In the genomic region with DNA sequence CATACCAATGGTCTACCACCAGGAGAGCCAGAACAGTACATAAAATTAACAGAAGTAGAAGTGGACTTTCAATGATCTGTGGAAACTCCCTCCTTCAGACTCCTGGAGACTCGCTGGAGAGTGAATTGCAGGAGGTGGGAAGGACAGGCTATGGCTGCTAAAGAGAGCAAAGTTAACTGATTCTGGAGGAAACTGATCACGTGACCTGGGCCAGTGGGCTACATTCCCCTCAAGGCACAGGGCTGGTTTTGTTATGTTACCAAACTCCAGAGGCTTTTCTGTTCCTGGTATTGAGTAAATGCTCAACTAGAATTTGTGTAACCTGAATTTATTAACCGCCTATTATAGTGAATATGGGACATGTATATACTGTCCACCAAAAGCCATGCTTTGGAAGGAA, we compare ENCODE assay signal across 2 cellular contexts.
A peak's percentile ranks its signal among the peaks of the same experiment; 100 is the strongest.
TF ChIP-seq lines count a peak whose summit lies in the region.

No MANE protein-coding gene starts in this region.

TF ChIP-seq in HepG2, 621 proteins besides CTCF, POLR2A, EP300 and RAD21:
- peak; percentile 74; the same call in 1 of the 2 replicates for TF ChIP-seq RAD51 (IDR thresholded peaks at IDR 0.05; ENCODE audit: borderline replicate concordance)
- no peak for TF ChIP-seq SSRP1 (CRISPR knock-in tag; IDR thresholded peaks at IDR 0.05)
- TF ChIP-seq, protein P1, sequence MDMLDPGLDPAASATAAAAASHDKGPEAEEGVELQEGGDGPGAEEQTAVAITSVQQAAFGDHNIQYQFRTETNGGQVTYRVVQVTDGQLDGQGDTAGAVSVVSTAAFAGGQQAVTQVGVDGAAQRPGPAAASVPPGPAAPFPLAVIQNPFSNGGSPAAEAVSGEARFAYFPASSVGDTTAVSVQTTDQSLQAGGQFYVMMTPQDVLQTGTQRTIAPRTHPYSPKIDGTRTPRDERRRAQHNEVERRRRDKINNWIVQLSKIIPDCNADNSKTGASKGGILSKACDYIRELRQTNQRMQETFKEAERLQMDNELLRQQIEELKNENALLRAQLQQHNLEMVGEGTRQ (IDR thresholded peaks at IDR 0.05; ENCODE audit: low read depth, low read length) = peak; percentile 68; the same call in 1 of the 2 replicates
- TF ChIP-seq, protein P1 (CRISPR knock-in tag; IDR thresholded peaks at IDR 0.05; ENCODE audit: borderline replicate concordance) = no peak
- TF ChIP-seq, protein P2, sequence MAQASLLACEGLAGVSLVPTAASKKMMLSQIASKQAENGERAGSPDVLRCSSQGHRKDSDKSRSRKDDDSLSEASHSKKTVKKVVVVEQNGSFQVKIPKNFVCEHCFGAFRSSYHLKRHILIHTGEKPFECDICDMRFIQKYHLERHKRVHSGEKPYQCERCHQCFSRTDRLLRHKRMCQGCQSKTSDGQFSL (CRISPR knock-in tag; IDR thresholded peaks at IDR 0.05) = no peak
- TF ChIP-seq, protein P3, sequence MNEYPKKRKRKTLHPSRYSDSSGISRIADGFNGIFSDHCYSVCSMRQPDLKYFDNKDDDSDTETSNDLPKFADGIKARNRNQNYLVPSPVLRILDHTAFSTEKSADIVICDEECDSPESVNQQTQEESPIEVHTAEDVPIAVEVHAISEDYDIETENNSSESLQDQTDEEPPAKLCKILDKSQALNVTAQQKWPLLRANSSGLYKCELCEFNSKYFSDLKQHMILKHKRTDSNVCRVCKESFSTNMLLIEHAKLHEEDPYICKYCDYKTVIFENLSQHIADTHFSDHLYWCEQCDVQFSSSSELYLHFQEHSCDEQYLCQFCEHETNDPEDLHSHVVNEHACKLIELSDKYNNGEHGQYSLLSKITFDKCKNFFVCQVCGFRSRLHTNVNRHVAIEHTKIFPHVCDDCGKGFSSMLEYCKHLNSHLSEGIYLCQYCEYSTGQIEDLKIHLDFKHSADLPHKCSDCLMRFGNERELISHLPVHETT (CRISPR knock-in tag; conservative IDR thresholded peaks at IDR 0.05) = no peak
- no peak for TF ChIP-seq YEATS2 (CRISPR knock-in tag; IDR thresholded peaks at IDR 0.05; ENCODE audit: borderline replicate concordance)
- TF ChIP-seq GPN1 (CRISPR knock-in tag; IDR thresholded peaks at IDR 0.05; ENCODE audit: borderline replicate concordance) = no peak
- no peak for TF ChIP-seq YEATS4 (CRISPR knock-in tag; IDR thresholded peaks at IDR 0.05; ENCODE audit: borderline replicate concordance)

TF ChIP-seq in K562, 482 proteins besides CTCF, POLR2A, EP300 and RAD21:
- TF ChIP-seq CBFA2T2 (conservative IDR thresholded peaks at IDR 0.05) (0 out of 2 replicates have a peak, but pooled peaks have one; percentile 10), RAD51 (IDR thresholded peaks at IDR 0.05; ENCODE audit: borderline replicate concordance, low read depth) (peak; percentile 47; the same call in 1 of the 2 replicates)
- TF ChIP-seq, protein P4, sequence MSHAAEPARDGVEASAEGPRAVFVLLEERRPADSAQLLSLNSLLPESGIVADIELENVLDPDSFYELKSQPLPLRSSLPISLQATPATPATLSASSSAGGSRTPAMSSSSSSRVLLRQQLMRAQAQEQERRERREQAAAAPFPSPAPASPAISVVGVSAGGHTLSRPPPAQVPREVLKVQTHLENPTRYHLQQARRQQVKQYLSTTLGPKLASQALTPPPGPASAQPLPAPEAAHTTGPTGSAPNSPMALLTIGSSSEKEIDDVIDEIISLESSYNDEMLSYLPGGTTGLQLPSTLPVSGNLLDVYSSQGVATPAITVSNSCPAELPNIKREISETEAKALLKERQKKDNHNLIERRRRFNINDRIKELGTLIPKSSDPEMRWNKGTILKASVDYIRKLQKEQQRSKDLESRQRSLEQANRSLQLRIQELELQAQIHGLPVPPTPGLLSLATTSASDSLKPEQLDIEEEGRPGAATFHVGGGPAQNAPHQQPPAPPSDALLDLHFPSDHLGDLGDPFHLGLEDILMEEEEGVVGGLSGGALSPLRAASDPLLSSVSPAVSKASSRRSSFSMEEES (CRISPR knock-in tag; IDR thresholded peaks at IDR 0.05) = peak; percentile 88
- TF ChIP-seq, protein P5, sequence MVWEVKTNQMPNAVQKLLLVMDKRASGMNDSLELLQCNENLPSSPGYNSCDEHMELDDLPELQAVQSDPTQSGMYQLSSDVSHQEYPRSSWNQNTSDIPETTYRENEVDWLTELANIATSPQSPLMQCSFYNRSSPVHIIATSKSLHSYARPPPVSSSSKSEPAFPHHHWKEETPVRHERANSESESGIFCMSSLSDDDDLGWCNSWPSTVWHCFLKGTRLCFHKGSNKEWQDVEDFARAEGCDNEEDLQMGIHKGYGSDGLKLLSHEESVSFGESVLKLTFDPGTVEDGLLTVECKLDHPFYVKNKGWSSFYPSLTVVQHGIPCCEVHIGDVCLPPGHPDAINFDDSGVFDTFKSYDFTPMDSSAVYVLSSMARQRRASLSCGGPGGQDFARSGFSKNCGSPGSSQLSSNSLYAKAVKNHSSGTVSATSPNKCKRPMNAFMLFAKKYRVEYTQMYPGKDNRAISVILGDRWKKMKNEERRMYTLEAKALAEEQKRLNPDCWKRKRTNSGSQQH (CRISPR knock-in tag; IDR thresholded peaks at IDR 0.05) = no peak
